In the genomic region with DNA sequence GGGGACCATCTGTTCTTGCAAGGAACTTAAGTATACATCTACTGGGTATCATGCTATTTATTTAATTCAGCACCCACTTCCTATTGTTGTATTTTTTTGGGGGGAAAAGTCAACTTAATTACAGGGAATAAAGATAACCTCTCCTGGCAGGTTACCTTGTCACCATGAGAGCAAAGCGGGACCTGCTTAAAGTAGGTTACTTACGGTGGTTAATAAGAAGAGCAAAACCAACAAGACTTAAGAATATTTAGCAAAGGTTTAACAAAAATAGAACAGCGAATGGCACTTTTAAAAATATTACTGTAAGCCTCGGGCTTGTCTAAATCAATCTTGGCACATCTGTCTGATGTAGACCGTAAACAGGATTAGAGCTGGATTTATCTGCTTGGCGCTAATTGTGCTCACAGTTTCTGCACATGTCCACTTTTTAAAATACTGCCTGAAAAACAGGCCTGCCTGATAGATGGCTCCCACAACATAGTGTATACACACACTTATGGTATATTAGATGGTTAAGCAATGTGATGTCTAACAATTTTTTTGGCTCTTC, we compare ENCODE assay signal across 19 cellular contexts. TPM values are rescaled to one million over a fixed set of nuclear protein-coding genes. Genes with fewer than 3 reads are reported as not detected.
"Had no signal": no experiment of that assay in that cellular context is flagged by ENCODE, and none has a peak within 500 bp of the region (broad histone marks: within the 10 kb centered on the region; RNA-seq: fewer than 3 reads in every experiment).

No MANE protein-coding gene starts in this region.

- H3K27ac Mint-ChIP-seq: activated CD4-positive, alpha-beta T cell treated with anti-CD3 and anti-CD28 coated beads, Interleukin-2, amount 10 ng/mL, durations not matched to agents 7 days and 5 days; activated naive CD8-positive, alpha-beta T cell; natural killer cell treated with Interleukin-12 subunit alpha and Interleukin-12 subunit beta and Interleukin-15 and Interleukin-18, amount 100 ng/mL, for 72 hours; stimulated activated naive B cell treated with anti-CD40 and anti-IgM and Interleukin-4, amounts not matched to agents 10 μg/mL and 1 μg/mL and 100 μg/mL, for 72 hours had no signal

- H3K36me3 Mint-ChIP-seq: natural killer cell treated with Interleukin-12 subunit alpha and Interleukin-12 subunit beta and Interleukin-15 and Interleukin-18, amount 100 ng/mL, for 72 hours; stimulated activated naive B cell treated with anti-CD40 and anti-IgM and Interleukin-4, amounts not matched to agents 10 μg/mL and 1 μg/mL and 100 μg/mL, for 72 hours had no signal

- H3K4me3 Mint-ChIP-seq: activated CD4-positive, alpha-beta T cell treated with anti-CD3 and anti-CD28 coated beads, Interleukin-2, amount 10 ng/mL, durations not matched to agents 7 days and 5 days; activated naive CD8-positive, alpha-beta T cell; natural killer cell treated with Interleukin-12 subunit alpha and Interleukin-12 subunit beta and Interleukin-15 and Interleukin-18, amount 100 ng/mL, for 72 hours; stimulated activated naive B cell treated with anti-CD40 and anti-IgM and Interleukin-4, amounts not matched to agents 10 μg/mL and 1 μg/mL and 100 μg/mL, for 72 hours had no signal

- H3K9me3 Mint-ChIP-seq: activated CD4-positive, alpha-beta T cell treated with anti-CD3 and anti-CD28 coated beads, Interleukin-2, amount 10 ng/mL, durations not matched to agents 7 days and 5 days; natural killer cell treated with Interleukin-12 subunit alpha and Interleukin-12 subunit beta and Interleukin-15 and Interleukin-18, amount 100 ng/mL, for 72 hours; stimulated activated naive B cell treated with anti-CD40 and anti-IgM and Interleukin-4, amounts not matched to agents 10 μg/mL and 1 μg/mL and 100 μg/mL, for 72 hours had no signal

- H3K27ac ChIP-seq: colonic mucosa, esophagus muscularis mucosa, skin epidermis, thyroid gland had no signal

- H3K27me3 ChIP-seq: colonic mucosa, esophagus muscularis mucosa, thyroid gland had no signal

- H3K27me3 Mint-ChIP-seq: activated naive CD8-positive, alpha-beta T cell; stimulated activated naive B cell treated with anti-CD40 and anti-IgM and Interleukin-4, amounts not matched to agents 10 μg/mL and 1 μg/mL and 100 μg/mL, for 72 hours had no signal

- H3K4me1 Mint-ChIP-seq: activated CD4-positive, alpha-beta T cell treated with anti-CD3 and anti-CD28 coated beads, Interleukin-2, amount 10 ng/mL, durations not matched to agents 7 days and 5 days; stimulated activated naive B cell treated with anti-CD40 and anti-IgM and Interleukin-4, amounts not matched to agents 10 μg/mL and 1 μg/mL and 100 μg/mL, for 72 hours had no signal

- ATAC-seq: natural killer cell treated with Interleukin-12 subunit alpha and Interleukin-12 subunit beta and Interleukin-15 and Interleukin-18, amount 100 ng/mL, for 72 hours; right cardiac atrium; stimulated activated naive B cell treated with anti-CD40 and anti-IgM and Interleukin-4, amounts not matched to agents 10 μg/mL and 1 μg/mL and 100 μg/mL, for 72 hours had no signal

- H3K4me1 ChIP-seq: colonic mucosa, thyroid gland had no signal

- H3K9me3 ChIP-seq: colonic mucosa, esophagus muscularis mucosa, thyroid gland had no signal

- DNase-seq: activated CD4-positive, alpha-beta T cell treated with anti-CD3 and anti-CD28 coated beads, Interleukin-2, amount 10 ng/mL, durations not matched to agents 7 days and 5 days; activated CD4-positive, CD25-positive, alpha-beta regulatory T cell; activated CD8-positive, alpha-beta memory T cell treated with anti-CD3 and anti-CD28 coated beads, Interleukin-2, amount 50 U/mL, for 48 hours; activated gamma-delta T cell treated with Interleukin-2 at 50 U/mL for 16 hours; amniotic stem cell; colonic mucosa; hippocampal formation; mesendoderm; right cardiac atrium; stimulated activated CD4-positive, alpha-beta T cell treated with anti-CD3 and anti-CD28 coated beads, Interleukin-15, amount 100 ng/mL, for 24 hours; stimulated activated CD4-positive, alpha-beta T cell treated with anti-CD3 and anti-CD28 coated beads, Interleukin-4, amount 100 ng/mL, for 1 hour; stimulated activated naive B cell treated with anti-CD40 and anti-IgM and Interleukin-4, amounts not matched to agents 10 μg/mL and 1 μg/mL and 100 μg/mL, for 72 hours; thyroid gland had no signal

RNA-seq across cellular contexts. Expression of a gene that starts 41.7 kb away (rescaled TPM):
- total RNA-seq: activated CD4-positive, alpha-beta T cell treated with anti-CD3 and anti-CD28 coated beads, Interleukin-2, amount 10 ng/mL, durations not matched to agents 7 days and 5 days; glomerular endothelial cell; lower leg skin; natural killer cell treated with Interleukin-12 subunit alpha and Interleukin-12 subunit beta and Interleukin-15 and Interleukin-18, amount 100 ng/mL, for 72 hours; right cardiac atrium; thyroid gland had no signal
